Comparison of ENCODE assay signal across 8 cellular contexts in the genomic region with DNA sequence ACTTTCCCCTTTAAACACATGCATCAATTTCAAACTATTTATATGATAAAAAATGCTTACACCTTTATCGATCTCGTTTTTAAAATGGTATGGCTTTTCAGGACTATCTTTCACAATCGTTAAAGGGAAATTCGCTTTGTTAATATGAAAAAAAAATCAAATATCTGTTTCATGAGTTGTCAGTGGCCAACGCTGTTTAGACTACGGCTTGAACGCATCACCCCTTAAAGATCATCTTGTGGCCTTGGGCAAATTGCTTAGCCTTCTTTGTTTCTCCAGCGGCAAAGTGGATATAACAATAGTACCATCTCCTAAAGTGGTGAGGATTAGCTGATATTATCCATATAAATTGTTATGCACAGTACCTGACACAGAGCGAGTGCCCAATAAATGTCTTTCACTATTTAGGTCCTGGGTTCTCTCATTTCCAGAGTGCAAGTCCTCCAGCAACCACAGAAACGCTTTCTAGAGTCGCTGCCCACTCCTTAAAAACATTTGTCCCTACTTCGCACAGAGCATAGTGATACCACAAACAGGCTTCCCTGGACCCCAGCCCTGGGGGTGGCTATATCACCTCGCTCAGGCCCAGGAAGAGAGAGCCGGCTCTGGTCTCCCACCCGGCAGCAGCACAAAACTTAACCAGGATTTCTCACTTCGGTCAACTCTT. TPM values are rescaled to one million over a fixed set of nuclear protein-coding genes. Genes with fewer than 3 reads are reported as not detected.
DNase-seq lines count a peak whose midpoint lies in the region; ATAC-seq, FAIRE-seq and TF ChIP-seq lines count a peak whose summit lies in the region.

No MANE protein-coding gene starts in this region.

- peak overlapping the region; percentile 80 for H2AFZ ChIP-seq in K562 (ENCODE audit: low read depth, low read length)

- CTCF ChIA-PET in K562 (lab: Yijun Ruan, JAX; ENCODE audit: low intra/inter-chr PET ratio): interaction anchor here (0.5 kb wide), 1 partner anchor 13 kb away, joined by 3 read pairs; no protein-coding TSS in a partner anchor

- peak overlapping the region; percentile 61 to 98 for H3K9ac ChIP-seq in K562 (ENCODE audit: insufficient read depth in 1 of 2, low read depth in 2 of 2, low read length in 2 of 2)

- whole genome bisulfite sequencing in K562 (ENCODE audit: insufficient coverage, low coverage, missing lambda C conversion rate): 2% methylated on average over 16 of the region's 16 CpGs
- 29 to 30% methylated on average over 15 to 16 of the region's 16 CpGs for WGBS in lower leg skin, 2 donors
- 37 to 74% methylated on average over 9 to 16 of the region's 16 CpGs for WGBS in upper lobe of left lung, 2 donors

- TF ChIP-seq POLR2A in K562 (conservative IDR thresholded peaks at IDR 0.05): no peak
- no peak for TF ChIP-seq POLR2A in lower leg skin (IDR thresholded peaks at IDR 0.05)
- TF ChIP-seq POLR2A in upper lobe of left lung (IDR thresholded peaks at IDR 0.05): peak in 1 of 4 donors; percentile 14

- no peaks in the 10 kb centered on the region for H3K9me1 ChIP-seq in K562 (ENCODE audit: control insufficient read depth, insufficient read depth, low read length)

- intact Hi-C loops in K562 (cut with micrococcal nuclease) (loop anchor here (5.0 kb wide), 2 partner anchors 60 to 290 kb away; a partner anchor contains a TSS), lower leg skin (cut with DNase I; ENCODE audit: low total_unique reads) (no loop called here)

- peak; percentile 32 for ATAC-seq in K562
- peak in 1 of 2 donors; percentile 9 for ATAC-seq in upper lobe of left lung (ENCODE audit: low FRiP score in 2 of 2)
- no peak for ATAC-seq in HG02571 (IDR thresholded peaks at IDR 0.05; ENCODE audit: unreplicated experiment)

- H3K79me2 ChIP-seq in K562 (ENCODE audit: control insufficient read depth, insufficient read depth, low read length): peaks cover 62% of the 10 kb centered on the region

- in situ Hi-C loops in K562 (cut with MboI): no loop called here

- POLR2A ChIA-PET in K562 (lab: Yijun Ruan, JAX): no interaction called here

- TSS peak; percentile 56 for BruUV-seq in K562 (replicated peaks; lab: Mats Ljungman, UMichigan)

- peaks cover 3% of the 10 kb centered on the region for H4K20me1 ChIP-seq in K562 (replicated peaks; ENCODE audit: control insufficient read depth, insufficient read depth, low read length)

- no peak for TF ChIP-seq EP300 in K562 (IDR thresholded peaks at IDR 0.05; ENCODE audit: low read length)
- TF ChIP-seq EP300 in upper lobe of left lung (IDR thresholded peaks at IDR 0.05): no peak

- H3K27me3 ChIP-seq in K562 (ENCODE audit: control insufficient read depth in 2 of 2, insufficient read depth in 2 of 2, low read length in 2 of 2): no peaks in the 10 kb centered on the region
- H3K27me3 ChIP-seq in upper lobe of left lung: no peaks in the 10 kb centered on the region

- H3K4me2 ChIP-seq in K562 (ENCODE audit: insufficient read depth, low read length): peak overlapping the region; percentile 87

- H3K9me3 ChIP-seq in K562 (replicated peaks; ENCODE audit: control insufficient read depth, insufficient read depth, low read depth, low read length) (no peaks in the 10 kb centered on the region), upper lobe of left lung (no peaks in the 10 kb centered on the region)

- H3K27ac ChIP-seq in K562 (ENCODE audit: extremely low read depth, low read depth, low read length) (peak overlapping the region; percentile 58), upper lobe of left lung (peak overlapping the region in 2 of 4 donors; percentile 42 to 68)

- peaks cover 17% of the 10 kb centered on the region; the same call in 2 of the 3 replicates for H3K36me3 ChIP-seq in K562 (ENCODE audit: control insufficient read depth, insufficient read depth, low read length)
- H3K36me3 ChIP-seq in upper lobe of left lung: no peaks in the 10 kb centered on the region

- peak; percentile 11 for FAIRE-seq in K562 (lab: Jason Lieb, UNC)

- TF ChIP-seq RAD21 in K562 (CRISPR knock-in tag; conservative IDR thresholded peaks at IDR 0.05 in 1 of 2, IDR thresholded peaks at IDR 0.05 in 1 of 2): no peak

- TF ChIP-seq CTCF in GM12865 (IDR thresholded peaks at IDR 0.05; ENCODE audit: insufficient read depth, low read depth, low read length, missing control alignments) (no peak), K562 (IDR thresholded peaks at IDR 0.05 in 2 of 3, conservative IDR thresholded peaks at IDR 0.05 in 1 of 3; ENCODE audit: insufficient read depth in 2 of 3, low read depth in 1 of 3, low read length in 3 of 3) (no peak), lower leg skin (IDR thresholded peaks at IDR 0.05) (no peak), upper lobe of left lung (IDR thresholded peaks at IDR 0.05) (no peak)

- peak; percentile 30 for DNase-seq in GM12865 (ENCODE audit: low read depth)
- peak; percentile 55 for DNase-seq in KG1 (lab: John Stamatoyannopoulos, UW)
- DNase-seq in K562 (ENCODE audit: extremely low read depth in 1 of 4, low spot score in 3 of 4): peak in 1 of 4 experiments; percentile 34
- no peak for DNase-seq in lower leg skin (ENCODE audit: low spot score in 2 of 2)
- DNase-seq in upper lobe of left lung: no peak
- DNase-seq in stimulated activated CD4-positive, alpha-beta T cell treated with anti-CD3 and anti-CD28 coated beads, Interleukin-4, amount 100 ng/mL, for 24 hours: no peak
- no peak for DNase-seq in stimulated activated naive CD4-positive, alpha-beta T cell treated with Interleukin-2 at 50 U/mL for 16 hours (lab: John Stamatoyannopoulos, UW)

- H3K4me3 ChIP-seq in GM12865 (ENCODE audit: low read depth, low read length) (peak overlapping the region; percentile 92), K562 (peak overlapping the region; percentile 77), lower leg skin (ENCODE audit: low read depth, poor library complexity, severe bottlenecking) (peak overlapping the region; percentile 88), upper lobe of left lung (peak overlapping the region in 3 of 4 donors; percentile 62 to 76 (median 68))

- peaks cover 9 to 17% of the 10 kb centered on the region in 2 experiments; a peak in 4 of 5 replicates for H3K4me1 ChIP-seq in K562 (replicated peaks in 1 of 2; ENCODE audit: control insufficient read depth in 2 of 2, insufficient read depth in 2 of 2, low read length in 2 of 2)
- H3K4me1 ChIP-seq in upper lobe of left lung: peaks cover 9 to 23% (median 14%) of the 10 kb centered on the region in 4 donors

TF ChIP-seq in K562, 482 proteins besides CTCF, POLR2A, EP300 and RAD21 (continues in another document):
- TF ChIP-seq NEUROD1 (IDR thresholded peaks at IDR 0.05; ENCODE audit: borderline replicate concordance, low read depth, low read length, partially characterized antibody) (no peak), HNRNPLL (IDR thresholded peaks at IDR 0.05; ENCODE audit: low read depth, low read length, poor library complexity, severe bottlenecking) (peak; percentile 4), SIN3A (IDR thresholded peaks at IDR 0.05; ENCODE audit: borderline replicate concordance in 2 of 2, control insufficient read depth in 1 of 2, low read depth in 2 of 2, low read length in 2 of 2) (0 out of 4 replicates have a peak, but pooled peaks of 1 of the 2 experiments have one; percentile 5)
- TF ChIP-seq, protein P1, sequence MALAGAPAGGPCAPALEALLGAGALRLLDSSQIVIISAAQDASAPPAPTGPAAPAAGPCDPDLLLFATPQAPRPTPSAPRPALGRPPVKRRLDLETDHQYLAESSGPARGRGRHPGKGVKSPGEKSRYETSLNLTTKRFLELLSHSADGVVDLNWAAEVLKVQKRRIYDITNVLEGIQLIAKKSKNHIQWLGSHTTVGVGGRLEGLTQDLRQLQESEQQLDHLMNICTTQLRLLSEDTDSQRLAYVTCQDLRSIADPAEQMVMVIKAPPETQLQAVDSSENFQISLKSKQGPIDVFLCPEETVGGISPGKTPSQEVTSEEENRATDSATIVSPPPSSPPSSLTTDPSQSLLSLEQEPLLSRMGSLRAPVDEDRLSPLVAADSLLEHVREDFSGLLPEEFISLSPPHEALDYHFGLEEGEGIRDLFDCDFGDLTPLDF (CRISPR knock-in tag; IDR thresholded peaks at IDR 0.05): no peak

RNA-seq across cellular contexts. Expression of a gene that starts 0.9 kb away (rescaled TPM):
- total RNA-seq in K562 (2011; cell fraction: chromatin; rRNA removed; ENCODE audit: low replicate concordance): 39.3 and 43.0 TPM in 2 replicates
- total RNA-seq in K562 (2011; cell fraction: nucleolus; rRNA removed): 42.8 and 45.0 TPM in 2 replicates
- total RNA-seq in K562 (2011; cell fraction: nucleoplasm; rRNA removed): 61.6 and 73.7 TPM in 2 replicates
- total RNA-seq in K562 (2014; rRNA removed) (50.5 and 55.6 TPM in 2 replicates), K562 (2014; rRNA removed; fragmentation: Illumina TruSeq; extraction: Trizol) (63.9 and 71.7 TPM in 2 replicates), K562 (2015; rRNA removed; fragmentation: Illumina TruSeq; extraction: Trizol) (54.6 and 54.9 TPM in 2 replicates), K562 (2021) (53.3 and 53.4 TPM in 2 replicates), lower leg skin (10 to 100 TPM; 32.7 to 51.7 (median 42.0) TPM), upper lobe of left lung (10 to 100 TPM in 2 of 6 donors, 1 to 10 TPM in 4; 1.4 to 10.6 (median 5.5) TPM)
- polyA plus RNA-seq in K562 (2011; rRNA removed) (33.6 and 47.6 TPM in 2 replicates), K562 (2014; fragmentation: Illumina TruSeq; extraction: Trizol) (55.0 and 58.6 TPM in 2 replicates), K562 (2014; fragmentation: Nextera tagmentation; extraction: Ambion mirVana) (10 to 100 TPM; 28.6 to 38.3 TPM), K562 (2014; rRNA removed) (37.8 and 45.0 TPM in 2 replicates)
- polyA plus RNA-seq in K562 (2011; cell fraction: cytosol; rRNA removed): 30.8 and 38.5 TPM in 2 replicates
- 16.2 and 16.8 TPM in 2 replicates for polyA plus RNA-seq in K562 (2011; cell fraction: nucleus; rRNA removed)
- 21.2 and 39.4 TPM in 2 replicates for polyA plus RNA-seq in K562 (2012)
- polyA minus RNA-seq in K562 (2011; rRNA and poly(A)+ RNA removed): 103 and 113 TPM in 2 replicates
- 27.1 and 45.6 TPM in 2 replicates for polyA minus RNA-seq in K562 (2011; cell fraction: cytosol; rRNA and poly(A)+ RNA removed)
- polyA minus RNA-seq in K562 (2011; cell fraction: nucleus; rRNA and poly(A)+ RNA removed): 5.9 and 12.4 TPM in 2 replicates

Comparison
In these comparisons a context has a peak if more than half of its experiments do, and no peak if none do; other contexts are left out.
1. DNase-seq: peak in GM12865 (single experiment) and KG1 (single experiment); none in lower leg skin (0 of 2), upper lobe of left lung (0 of 2), stimulated activated CD4-positive, alpha-beta T cell treated with anti-CD3 and anti-CD28 coated beads, Interleukin-4, amount 100 ng/mL, for 24 hours (single experiment) and stimulated activated naive CD4-positive, alpha-beta T cell treated with Interleukin-2 at 50 U/mL for 16 hours (single experiment).
2. Peak in every context shown above with its lines, with median percentiles within 50 percentile points of each other: H3K4me3 ChIP-seq.